Comparison of ENCODE assay signal across 10 cellular contexts in the genomic region with DNA sequence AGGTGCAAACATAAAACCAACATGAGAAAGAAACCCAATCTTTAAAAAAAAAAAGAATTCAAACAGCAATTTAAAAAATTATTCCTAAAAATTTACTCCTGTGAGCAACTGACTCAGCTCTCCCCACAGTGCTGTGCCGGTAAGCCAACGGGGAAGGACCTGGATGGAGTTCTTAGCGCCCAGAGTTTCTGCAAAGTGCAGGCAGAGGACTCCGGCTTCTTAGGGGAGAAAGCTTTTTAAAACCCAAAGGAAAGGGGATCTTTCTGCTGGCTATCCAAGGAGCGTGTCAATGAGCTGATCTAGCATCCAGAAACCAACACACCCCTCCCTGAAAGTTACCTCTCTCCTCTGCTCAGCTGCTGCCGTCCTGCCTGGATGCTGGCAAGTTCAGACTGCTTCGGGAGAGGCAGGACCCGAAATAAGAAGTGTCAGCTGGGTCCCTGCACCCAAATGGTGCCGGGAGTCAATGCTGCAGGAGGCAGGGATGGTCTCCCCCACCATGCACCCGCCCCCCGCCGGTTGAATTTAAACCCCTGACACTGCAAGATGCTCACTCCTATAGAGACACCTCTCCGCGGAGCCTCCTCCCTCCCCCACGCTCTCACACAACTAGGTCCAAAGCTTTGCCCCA. TPM values are rescaled to one million over a fixed set of nuclear protein-coding genes. Genes with fewer than 3 reads are reported as not detected.
DNase-seq lines count a peak whose midpoint lies in the region; ATAC-seq and TF ChIP-seq lines count a peak whose summit lies in the region.
"Had no signal": no experiment of that assay in that cellular context is flagged by ENCODE, and none has a peak within 500 bp of the region (broad histone marks: within the 10 kb centered on the region; RNA-seq: fewer than 3 reads in every experiment).

No MANE protein-coding gene starts in this region.

- H2AFZ ChIP-seq in osteoblast (ENCODE audit: low read length): peak overlapping the region; percentile 83

- peaks cover 54% of the 10 kb centered on the region for H3K79me2 ChIP-seq in osteoblast (ENCODE audit: insufficient read depth, low read length)

- H3K27me3 ChIP-seq in NT2/D1 (ENCODE audit: insufficient read depth, insufficient read length) (peaks cover 74% of the 10 kb centered on the region), osteoblast (ENCODE audit: insufficient read depth, low read length) (no peaks in the 10 kb centered on the region)
- H3K27me3 ChIP-seq in effector memory CD4-positive, alpha-beta T cell (replicated peaks; ENCODE audit: control insufficient read depth, insufficient read depth, low read length, poor library complexity, severe bottlenecking): peaks cover 34% of the 10 kb centered on the region

- TF ChIP-seq CTCF in osteoblast (IDR thresholded peaks at IDR 0.05; ENCODE audit: extremely low read depth, low read depth, low read length): no peak

- H3K9ac ChIP-seq in NT2/D1 (ENCODE audit: insufficient read length, low read depth): no peak overlapping the region

- ATAC-seq in GM21737 (IDR thresholded peaks at IDR 0.05; ENCODE audit: unreplicated experiment) (no peak), GM18519 (IDR thresholded peaks at IDR 0.05; ENCODE audit: low FRiP score, unreplicated experiment) (no peak), GM21717 (IDR thresholded peaks at IDR 0.05; ENCODE audit: unreplicated experiment) (no peak), GM21723 (IDR thresholded peaks at IDR 0.05; ENCODE audit: unreplicated experiment) (no peak)

- no peak overlapping the region for H3K27ac ChIP-seq in effector memory CD4-positive, alpha-beta T cell (ENCODE audit: insufficient read depth, low read length, poor library complexity, severe bottlenecking)
- peak overlapping the region; percentile 98 for H3K27ac ChIP-seq in osteoblast (ENCODE audit: low read depth, low read length)

- H3K4me3 ChIP-seq in NT2/D1 (ENCODE audit: insufficient read length, low read depth) (peak overlapping the region; percentile 21), osteoblast (ENCODE audit: insufficient read depth, low read length) (peak overlapping the region; percentile 89)
- H3K4me3 ChIP-seq in effector memory CD4-positive, alpha-beta T cell (ENCODE audit: insufficient read depth, low read depth, low read length, poor library complexity, severe bottlenecking): peak overlapping the region; percentile 36

- H3K4me1 ChIP-seq in NT2/D1 (ENCODE audit: insufficient read depth, insufficient read length): peaks cover 5% of the 10 kb centered on the region
- peaks cover 20% of the 10 kb centered on the region for H3K4me1 ChIP-seq in effector memory CD4-positive, alpha-beta T cell (ENCODE audit: control insufficient read depth, insufficient read depth, low read length, poor library complexity, severe bottlenecking)
- peaks cover 71% of the 10 kb centered on the region for H3K4me1 ChIP-seq in osteoblast (ENCODE audit: insufficient read depth, low read length)

- no peaks in the 10 kb centered on the region for H4K20me1 ChIP-seq in osteoblast (ENCODE audit: insufficient read depth, low read length)

- DNase-seq in ELR (ENCODE audit: low read depth) (peak; percentile 58), NT2/D1 (ENCODE audit: low read depth, low spot score) (no peak), osteoblast (ENCODE audit: insufficient read length, low spot score, missing footprints) (peak; percentile 54)
- DNase-seq in effector memory CD4-positive, alpha-beta T cell: no peak
- DNase-seq: naive B cell, NCI-H226 had no signal

- no peaks in the 10 kb centered on the region for H3K9me3 ChIP-seq in NT2/D1 (ENCODE audit: insufficient read depth, low read length)
- no peaks in the 10 kb centered on the region for H3K9me3 ChIP-seq in effector memory CD4-positive, alpha-beta T cell (ENCODE audit: control insufficient read depth, low read length)
- no peaks in the 10 kb centered on the region for H3K9me3 ChIP-seq in osteoblast (ENCODE audit: low read depth, low read length)

- no peaks in the 10 kb centered on the region for H3K36me3 ChIP-seq in NT2/D1 (ENCODE audit: insufficient read depth, insufficient read length, low read length)
- no peaks in the 10 kb centered on the region for H3K36me3 ChIP-seq in effector memory CD4-positive, alpha-beta T cell (ENCODE audit: control insufficient read depth, insufficient read depth, low read length)
- H3K36me3 ChIP-seq in osteoblast (ENCODE audit: insufficient read depth, low read length): no peaks in the 10 kb centered on the region

- peak overlapping the region; percentile 95 for H3K4me2 ChIP-seq in osteoblast (ENCODE audit: insufficient read depth, low read length)

RNA-seq across cellular contexts. Expression of gene H6PD, which starts 32.2 kb away (rescaled TPM):
- 45.1 and 51.4 TPM in 2 replicates for total RNA-seq in osteoblast

Comparison
In these comparisons a context has a peak if more than half of its experiments do, and no peak if none do; other contexts are left out.
1. DNase-seq: peak in ELR (single experiment) and osteoblast (single experiment); none in NT2/D1 (single experiment) and effector memory CD4-positive, alpha-beta T cell (0 of 3).
2. H3K4me3 ChIP-seq: peak in every context shown above with its lines; median percentile 89 in osteoblast; 36 in effector memory CD4-positive, alpha-beta T cell; 21 in NT2/D1.